17 cellular contexts compared by ENCODE assay signal in genomic region chr22:45526263-45526662, GRCh38. TPM values are rescaled to one million over a fixed set of nuclear protein-coding genes. Genes with fewer than 3 reads are reported as not detected.
"Had no signal": no experiment of that assay in that cellular context is flagged by ENCODE, and none has a peak within 500 bp of the region (broad histone marks: within the 10 kb centered on the region; RNA-seq: fewer than 3 reads in every experiment).

No MANE protein-coding gene starts in this region.

- H3K36me3 ChIP-seq: neural progenitor cell had no signal

- DNase-seq: activated CD4-positive, alpha-beta T cell treated with anti-CD3 and anti-CD28 coated beads for 48 hours; activated CD8-positive, alpha-beta memory T cell treated with anti-CD3 and anti-CD28 coated beads, Interleukin-2, amount 50 U/mL, for 48 hours; activated CD8-positive, alpha-beta T cell treated with anti-CD3 and anti-CD28 coated beads, Interleukin-2, amount 10 ng/mL, durations not matched to agents 7 days and 5 days; activated naive CD4-positive, alpha-beta T cell treated with Interleukin-2 at 50 U/mL for 16 hours; central memory CD4-positive, alpha-beta T cell; effector CD4-positive, alpha-beta T cell; hippocampal formation; kidney glomerular epithelial cell; stimulated activated naive CD4-positive, alpha-beta T cell had no signal

- H3K9ac ChIP-seq: neural progenitor cell, parathyroid adenoma had no signal

- FAIRE-seq: endothelial cell of umbilical vein had no signal

- H3K9me3 ChIP-seq: right atrium auricular region had no signal

- H3K4me3 ChIP-seq: coronary artery, neural progenitor cell, right atrium auricular region had no signal

- H3K27ac ChIP-seq: neural progenitor cell, right atrium auricular region had no signal

- H3K27me3 ChIP-seq: neural progenitor cell, right atrium auricular region had no signal

- H3K4me1 ChIP-seq: neural progenitor cell, right atrium auricular region had no signal

- ATAC-seq: activated CD8-positive, alpha-beta T cell treated with anti-CD3 and anti-CD28 coated beads, Interleukin-2, amount 10 ng/mL, durations not matched to agents 7 days and 5 days; WTC11 had no signal

RNA-seq across cellular contexts. Expression of gene FBLN1, which starts 23.6 kb away (rescaled TPM):
- total RNA-seq: activated CD8-positive, alpha-beta T cell treated with anti-CD3 and anti-CD28 coated beads, Interleukin-2, amount 10 ng/mL, durations not matched to agents 7 days and 5 days; activated T-helper 1 cell treated with anti-CD3 and anti-CD28 coated beads, Interleukin-12 subunit alpha, Interleukin-12 subunit beta, Interleukin-2, Interleukin-4 antibody, amounts not matched to agents 30 ng/mL and 10 ng/mL and 1 ng/mL, durations not matched to agents 14 hours and 24 hours and 36 hours; T-helper 1 cell treated with Interleukin-12 subunit alpha and Interleukin-12 subunit beta and Interleukin-4 antibody, amounts not matched to agents 30 ng/mL and 1 ng/mL, for 36 hours had no signal
